22 cellular contexts compared by ENCODE assay signal in genomic region chr17:28085766-28086165, GRCh38.
"Had no signal": no experiment of that assay in that cellular context is flagged by ENCODE, and none has a peak within 500 bp of the region (broad histone marks: within the 10 kb centered on the region; RNA-seq: fewer than 3 reads in every experiment).

No MANE protein-coding gene starts in this region.

- H3K4me1 Mint-ChIP-seq: activated CD4-positive, alpha-beta T cell treated with anti-CD3 and anti-CD28 coated beads, Interleukin-2, amount 10 ng/mL, durations not matched to agents 7 days and 5 days had no signal

- H3K36me3 ChIP-seq: breast epithelium had no signal

- H3K4me1 ChIP-seq: breast epithelium had no signal

- H3K27ac Mint-ChIP-seq: activated CD4-positive, alpha-beta memory T cell treated with anti-CD3 and anti-CD28 coated beads for 36 hours; activated CD4-positive, alpha-beta T cell treated with anti-CD3 and anti-CD28 coated beads, Interleukin-2, amount 10 ng/mL, durations not matched to agents 7 days and 5 days; activated naive CD4-positive, alpha-beta T cell treated with anti-CD3 and anti-CD28 coated beads, Interleukin-2, amount 50 U/mL, for 24 hours; T-helper 1 cell treated with Interleukin-12 subunit alpha and Interleukin-12 subunit beta and Interleukin-4 antibody, amounts not matched to agents 30 μg/mL and 1 μg/mL, for 36 hours had no signal

- H3K9me3 Mint-ChIP-seq: activated CD4-positive, alpha-beta memory T cell treated with anti-CD3 and anti-CD28 coated beads for 36 hours; T-helper 1 cell treated with Interleukin-12 subunit alpha and Interleukin-12 subunit beta and Interleukin-4 antibody, amounts not matched to agents 30 μg/mL and 1 μg/mL, for 36 hours had no signal

- H3K27ac ChIP-seq: breast epithelium had no signal

- H3K4me3 ChIP-seq: breast epithelium had no signal

- H3K4me3 Mint-ChIP-seq: activated CD4-positive, alpha-beta memory T cell treated with anti-CD3 and anti-CD28 coated beads for 36 hours; activated CD4-positive, alpha-beta T cell treated with anti-CD3 and anti-CD28 coated beads, Interleukin-2, amount 10 ng/mL, durations not matched to agents 7 days and 5 days; activated naive CD4-positive, alpha-beta T cell treated with anti-CD3 and anti-CD28 coated beads, Interleukin-2, amount 50 U/mL, for 24 hours; activated T-cell treated with anti-CD3 and anti-CD28 coated beads, Interleukin-2, amount 50 U/mL, for 4 hours; T-helper 1 cell treated with Interleukin-12 subunit alpha and Interleukin-12 subunit beta and Interleukin-4 antibody, amounts not matched to agents 30 μg/mL and 1 μg/mL, for 36 hours; WTC11 had no signal

- H3K27me3 ChIP-seq: breast epithelium had no signal

- ATAC-seq: activated T-cell treated with anti-CD3 and anti-CD28 coated beads, Interleukin-2, amount 50 U/mL, for 4 hours; WTC11 had no signal

- DNase-seq: activated CD4-positive, alpha-beta memory T cell treated with anti-CD3 and anti-CD28 coated beads for 36 hours; activated CD4-positive, alpha-beta T cell treated with anti-CD3 and anti-CD28 coated beads, Interleukin-2, amount 10 ng/mL, durations not matched to agents 7 days and 5 days; activated CD4-positive, CD25-positive, alpha-beta regulatory T cell treated with anti-CD3 and anti-CD28 coated beads, Interleukin-2, amount 50 U/mL, for 72 hours; activated CD8-positive, alpha-beta memory T cell treated with anti-CD3 and anti-CD28 coated beads for 24 hours; activated effector memory CD4-positive, alpha-beta T cell treated with Interleukin-2 at 50 U/mL for 16 hours; activated naive CD4-positive, alpha-beta T cell; activated T-cell treated with anti-CD3 and anti-CD28 coated beads, Interleukin-2, amount 50 U/mL, for 4 hours; aorta; caudate nucleus; Karpas-422; MM.1S; NCI-H1105; NCI-H1436; NCI-H1694 treated with DMSO at 0.1 percent for 48 hours; NCI-H2029 treated with DMSO at 0.1 percent for 48 hours; NCI-H345; NCI-H510A; SHP77 treated with DMSO at 0.1 percent for 48 hours had no signal

- H3K9me3 ChIP-seq: breast epithelium had no signal
